ENCODE assay signal across 9 cellular contexts in the genomic region with DNA sequence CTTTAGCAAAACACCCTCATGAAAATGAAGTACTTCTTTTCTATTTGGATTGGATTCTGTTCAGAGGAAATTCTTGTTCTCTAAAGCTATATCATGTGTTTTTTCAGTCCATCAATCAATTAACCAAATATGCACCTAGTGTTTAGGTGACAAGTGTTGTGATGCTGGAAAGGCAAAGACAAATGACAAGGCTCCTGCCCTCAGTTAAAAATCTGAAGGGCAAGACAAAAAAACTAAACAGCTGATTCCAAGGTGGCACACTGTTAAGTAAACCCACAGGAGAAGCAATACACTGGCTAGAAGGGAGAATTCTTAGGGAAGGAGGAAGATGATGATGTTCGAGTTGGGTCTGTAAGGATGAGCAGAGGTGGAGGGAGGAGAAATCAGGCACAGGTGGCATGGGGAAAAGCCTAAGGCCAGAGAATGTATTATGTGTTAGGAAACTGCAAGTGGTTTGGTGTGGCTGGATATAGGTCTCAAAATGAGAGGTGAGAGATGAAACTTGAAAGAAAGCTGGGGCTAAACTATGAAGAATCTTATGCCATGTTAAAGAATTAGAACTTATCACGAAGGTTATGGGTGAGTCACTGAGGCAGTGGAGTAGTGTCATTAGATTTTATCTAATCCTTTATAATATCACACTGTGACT. TPM values are rescaled to one million over a fixed set of nuclear protein-coding genes. Genes with fewer than 3 reads are reported as not detected.
DNase-seq lines count a peak whose midpoint lies in the region; ATAC-seq and TF ChIP-seq lines count a peak whose summit lies in the region.
"Had no signal": no experiment of that assay in that cellular context is flagged by ENCODE, and none has a peak within 500 bp of the region (broad histone marks: within the 10 kb centered on the region; RNA-seq: fewer than 3 reads in every experiment).

No MANE protein-coding gene starts in this region.

- ATAC-seq in HG03025 (IDR thresholded peaks at IDR 0.05; ENCODE audit: low FRiP score, unreplicated experiment), result peak; percentile 55

- peak overlapping the region; percentile 98 for H3K27ac Mint-ChIP-seq in activated CD4-positive, alpha-beta memory T cell treated with anti-CD3 and anti-CD28 coated beads, Interleukin-2, amount 10 ng/mL, durations not matched to agents 7 days and 5 days
- H3K27ac Mint-ChIP-seq in stimulated activated naive CD8-positive, alpha-beta T cell treated with anti-CD3 and anti-CD28 coated beads, Interleukin-15, Interleukin-2, amounts not matched to agents 100 ng/mL and 50 ng/mL, for 24 hours, result peak overlapping the region; percentile 100

- H3K27ac ChIP-seq in mammary epithelial cell (ENCODE audit: insufficient read depth, low read depth, low read length), result no peak overlapping the region
- H3K27ac ChIP-seq in breast epithelium, result no peak overlapping the region
- H3K27ac ChIP-seq in trophoblast cell (ENCODE audit: low read depth, low read length), result no peak overlapping the region
- H3K27ac ChIP-seq: SK-N-MC had no signal

- no peak overlapping the region for H3K14ac ChIP-seq in trophoblast cell (ENCODE audit: low read length)

- no peak overlapping the region for H3K23ac ChIP-seq in trophoblast cell (ENCODE audit: low read length)

- H2AFZ ChIP-seq in mammary epithelial cell (ENCODE audit: low read depth, low read length) (no peak overlapping the region), trophoblast cell (ENCODE audit: insufficient read depth, low read length, poor library complexity) (no peak overlapping the region)

- no peak overlapping the region for H2AK5ac ChIP-seq in trophoblast cell (ENCODE audit: low read length)

- H3K79me1 ChIP-seq in trophoblast cell (ENCODE audit: low read length), result no peaks in the 10 kb centered on the region

- CTCF ChIA-PET in mammary epithelial cell (lab: Charles Lee; ENCODE audit: low non-redundant PET), result no interaction called here
- CTCF ChIA-PET in activated CD4-positive, alpha-beta memory T cell treated with anti-CD3 and anti-CD28 coated beads, Interleukin-2, amount 10 ng/mL, durations not matched to agents 7 days and 5 days (lab: Charles Lee), result interaction anchor here (1.1 to 4.0 kb wide), 13 partner anchors 15 to 240 kb away, joined by 3 to 72 read pairs (median 4); partner anchors contain the start of gene GFI1

- no peak overlapping the region for H3K4me2 ChIP-seq in mammary epithelial cell (ENCODE audit: insufficient read depth, low read depth, low read length)
- no peak overlapping the region for H3K4me2 ChIP-seq in trophoblast cell (ENCODE audit: low read length)

- no peak overlapping the region for H4K8ac ChIP-seq in trophoblast cell (ENCODE audit: low read depth, low read length)

- intact Hi-C loops in mammary epithelial cell (cut with micrococcal nuclease), result no loop called here
- intact Hi-C loops in breast epithelium (cut with DNase I; ENCODE audit: low total_unique reads), result no loop called here

- TF ChIP-seq CTCF in mammary epithelial cell (conservative IDR thresholded peaks at IDR 0.05 in 1 of 2, IDR thresholded peaks at IDR 0.05 in 1 of 2; ENCODE audit: extremely low read depth in 1 of 2, insufficient read depth in 1 of 2, low read depth in 1 of 2, low read length in 2 of 2), result no peak
- TF ChIP-seq CTCF in breast epithelium (IDR thresholded peaks at IDR 0.05), result no peak

- in situ Hi-C loops in mammary epithelial cell (cut with MboI; ENCODE audit: low sequenced_read_pairs in 2 of 2), result no loop called here

- no peak overlapping the region for H3K4ac ChIP-seq in trophoblast cell (ENCODE audit: low read depth, low read length)

- no peaks in the 10 kb centered on the region for H3K36me3 ChIP-seq in mammary epithelial cell (ENCODE audit: insufficient read depth, low read length)
- H3K36me3 ChIP-seq in breast epithelium, result no peaks in the 10 kb centered on the region
- no peaks in the 10 kb centered on the region for H3K36me3 ChIP-seq in trophoblast cell (ENCODE audit: control insufficient read depth in 1 of 2, insufficient read depth in 2 of 2, low read length in 2 of 2)

- peaks cover 3% of the 10 kb centered on the region for H3K9me3 Mint-ChIP-seq in activated CD4-positive, alpha-beta memory T cell treated with anti-CD3 and anti-CD28 coated beads, Interleukin-2, amount 10 ng/mL, durations not matched to agents 7 days and 5 days
- no peaks in the 10 kb centered on the region for H3K9me3 Mint-ChIP-seq in stimulated activated naive CD8-positive, alpha-beta T cell treated with anti-CD3 and anti-CD28 coated beads, Interleukin-15, Interleukin-2, amounts not matched to agents 100 ng/mL and 50 ng/mL, for 24 hours

- no peak overlapping the region for H3K4me3 ChIP-seq in mammary epithelial cell (replicated peaks in 1 of 3; ENCODE audit: insufficient read depth in 1 of 3, low read depth in 2 of 3, low read length in 3 of 3)
- H3K4me3 ChIP-seq in breast epithelium, result no peak overlapping the region
- no peak overlapping the region for H3K4me3 ChIP-seq in trophoblast cell (ENCODE audit: low read depth, low read length)
- H3K4me3 ChIP-seq: SK-N-MC had no signal

- peaks cover 30% of the 10 kb centered on the region for H3K36me3 Mint-ChIP-seq in activated CD4-positive, alpha-beta memory T cell treated with anti-CD3 and anti-CD28 coated beads, Interleukin-2, amount 10 ng/mL, durations not matched to agents 7 days and 5 days (ENCODE audit: low read depth)
- H3K36me3 Mint-ChIP-seq in stimulated activated naive CD8-positive, alpha-beta T cell treated with anti-CD3 and anti-CD28 coated beads, Interleukin-15, Interleukin-2, amounts not matched to agents 100 ng/mL and 50 ng/mL, for 24 hours (ENCODE audit: low read depth), result peaks cover 53% of the 10 kb centered on the region

- WGBS in mammary epithelial cell (ENCODE audit: low coverage, missing lambda C conversion rate), result 96% methylated on average over 2 of the region's 2 CpGs
- WGBS in trophoblast cell (ENCODE audit: extremely low coverage, insufficient coverage, insufficient read length), result 100% methylated on average over 1 of the region's 2 CpGs

- H2BK12ac ChIP-seq in trophoblast cell (ENCODE audit: low read length), result no peak overlapping the region

- dilution Hi-C loops in mammary epithelial cell (cut with HindIII; ENCODE audit: low sequenced_read_pairs), result no loop called here

- no peak overlapping the region for H4K12ac ChIP-seq in trophoblast cell (ENCODE audit: low read depth, low read length)

- no peak overlapping the region for H2BK5ac ChIP-seq in trophoblast cell (ENCODE audit: low read depth, low read length, poor library complexity)

- H3K4me3 Mint-ChIP-seq in activated CD4-positive, alpha-beta memory T cell treated with anti-CD3 and anti-CD28 coated beads, Interleukin-2, amount 10 ng/mL, durations not matched to agents 7 days and 5 days, result peak overlapping the region; percentile 64
- peak overlapping the region; percentile 73 for H3K4me3 Mint-ChIP-seq in stimulated activated naive CD8-positive, alpha-beta T cell treated with anti-CD3 and anti-CD28 coated beads, Interleukin-15, Interleukin-2, amounts not matched to agents 100 ng/mL and 50 ng/mL, for 24 hours

- no peak overlapping the region for H4K91ac ChIP-seq in trophoblast cell (ENCODE audit: low read depth, low read length)

- peak; percentile 29 for DNase-seq in mammary epithelial cell
- no peak for DNase-seq in breast epithelium (ENCODE audit: low spot score in 2 of 2)
- peak; percentile 30 for DNase-seq in activated CD4-positive, alpha-beta memory T cell treated with anti-CD3 and anti-CD28 coated beads, Interleukin-2, amount 10 ng/mL, durations not matched to agents 7 days and 5 days
- no peak for DNase-seq in cerebellar cortex (ENCODE audit: low spot score)
- no peak for DNase-seq in LoVo (ENCODE audit: low spot score)
- no peak for DNase-seq in trophoblast cell

- H4K20me1 ChIP-seq in mammary epithelial cell (ENCODE audit: insufficient read depth, low read length), result no peaks in the 10 kb centered on the region

- H3K27me3 ChIP-seq in mammary epithelial cell (ENCODE audit: insufficient read depth, low read length) (no peaks in the 10 kb centered on the region), breast epithelium (no peaks in the 10 kb centered on the region), trophoblast cell (ENCODE audit: insufficient read depth, low read length) (no peaks in the 10 kb centered on the region)

- peaks cover 78% of the 10 kb centered on the region for H3K4me1 Mint-ChIP-seq in activated CD4-positive, alpha-beta memory T cell treated with anti-CD3 and anti-CD28 coated beads, Interleukin-2, amount 10 ng/mL, durations not matched to agents 7 days and 5 days
- H3K4me1 Mint-ChIP-seq in stimulated activated naive CD8-positive, alpha-beta T cell treated with anti-CD3 and anti-CD28 coated beads, Interleukin-15, Interleukin-2, amounts not matched to agents 100 ng/mL and 50 ng/mL, for 24 hours (ENCODE audit: low read depth), result peaks cover 95% of the 10 kb centered on the region

- POLR2A ChIA-PET in activated CD4-positive, alpha-beta memory T cell treated with anti-CD3 and anti-CD28 coated beads, Interleukin-2, amount 10 ng/mL, durations not matched to agents 7 days and 5 days (lab: Charles Lee), result interaction anchor here (0.7 to 5.7 kb wide), 33 partner anchors 13 to 458 kb away, joined by 3 to 372 read pairs (median 4); partner anchors contain the start of genes GFI1 and GLMN

- H3K79me2 ChIP-seq in mammary epithelial cell (ENCODE audit: insufficient read depth, low read length) (no peaks in the 10 kb centered on the region), trophoblast cell (ENCODE audit: control insufficient read depth, insufficient read depth, low read length, poor library complexity) (no peaks in the 10 kb centered on the region)

- H2BK120ac ChIP-seq in trophoblast cell (ENCODE audit: insufficient read depth, low read length, poor library complexity), result no peak overlapping the region

- H3K27me3 Mint-ChIP-seq in activated CD4-positive, alpha-beta memory T cell treated with anti-CD3 and anti-CD28 coated beads, Interleukin-2, amount 10 ng/mL, durations not matched to agents 7 days and 5 days, result no peaks in the 10 kb centered on the region
- no peaks in the 10 kb centered on the region for H3K27me3 Mint-ChIP-seq in stimulated activated naive CD8-positive, alpha-beta T cell treated with anti-CD3 and anti-CD28 coated beads, Interleukin-15, Interleukin-2, amounts not matched to agents 100 ng/mL and 50 ng/mL, for 24 hours

- H3K4me1 ChIP-seq in mammary epithelial cell (ENCODE audit: insufficient read depth, low read length), result no peaks in the 10 kb centered on the region
- no peaks in the 10 kb centered on the region for H3K4me1 ChIP-seq in breast epithelium
- no peaks in the 10 kb centered on the region for H3K4me1 ChIP-seq in trophoblast cell (ENCODE audit: control insufficient read depth in 1 of 2, insufficient read depth in 2 of 2, low read length in 2 of 2)

- no peak for TF ChIP-seq POLR2A in breast epithelium (IDR thresholded peaks at IDR 0.05)

- H3K18ac ChIP-seq in trophoblast cell (ENCODE audit: low read length), result no peak overlapping the region

- no peak overlapping the region for H3K9ac ChIP-seq in mammary epithelial cell (ENCODE audit: insufficient read depth, low read length)
- no peak overlapping the region for H3K9ac ChIP-seq in trophoblast cell (ENCODE audit: low read length)

- H3K9me3 ChIP-seq in mammary epithelial cell (replicated peaks; ENCODE audit: insufficient read depth, low read length), result no peaks in the 10 kb centered on the region
- no peaks in the 10 kb centered on the region for H3K9me3 ChIP-seq in breast epithelium
- H3K9me3 ChIP-seq in trophoblast cell (ENCODE audit: insufficient read depth, low read depth, low read length), result no peaks in the 10 kb centered on the region

- BruUV-seq in mammary epithelial cell (replicated peaks; lab: Mats Ljungman, UMichigan), result no TSS peak

RNA-seq across cellular contexts. Expression of gene GFI1, which starts 51.8 kb away (rescaled TPM):
- total RNA-seq in mammary epithelial cell (under 1 TPM; under 0.01 to 0.54 TPM), breast epithelium (1 to 10 TPM in 1 of 3 donors, under 1 TPM in 2; 0.80 to 1.5 (median 0.98) TPM)
- polyA plus RNA-seq in mammary epithelial cell, result 0.43 TPM
- 0.62 TPM for polyA minus RNA-seq in mammary epithelial cell
- 10 to 100 TPM; 76.9 to 80.8 TPM for total RNA-seq in activated CD4-positive, alpha-beta memory T cell treated with anti-CD3 and anti-CD28 coated beads, Interleukin-2, amount 10 ng/mL, durations not matched to agents 7 days and 5 days
- 0.17 and 0.25 TPM in 2 replicates for polyA plus RNA-seq in trophoblast cell (2013)

Comparison
In these comparisons a context has a peak if more than half of its experiments do, and no peak if none do; other contexts are left out.
1. DNase-seq: peak in mammary epithelial cell (single experiment) and activated CD4-positive, alpha-beta memory T cell treated with anti-CD3 and anti-CD28 coated beads, Interleukin-2, amount 10 ng/mL, durations not matched to agents 7 days and 5 days (single experiment); none in breast epithelium (0 of 2), cerebellar cortex (single experiment), LoVo (single experiment) and trophoblast cell (0 of 2).
2. RNA of gene GFI1, which starts 51.8 kb away (total RNA-seq): 76.9 to 80.8 TPM in activated CD4-positive, alpha-beta memory T cell treated with anti-CD3 and anti-CD28 coated beads, Interleukin-2, amount 10 ng/mL, durations not matched to agents 7 days and 5 days; 0.80 to 1.5 TPM in breast epithelium and under 0.01 to 0.54 TPM in mammary epithelial cell; every median in the first group is over 10 times any median in the second.